ENCODE assay signal across 1 cellular context in genomic region chr12:25251749-25252148, GRCh38.
TF ChIP-seq lines count a peak whose summit lies in the region.

No MANE protein-coding gene starts in this region.

TF ChIP-seq in endothelial cell of umbilical vein, 7 proteins besides CTCF, POLR2A, EP300 and RAD21:
- TF ChIP-seq JUN (IDR thresholded peaks at IDR 0.05; ENCODE audit: borderline replicate concordance, insufficient read depth, insufficient read length, low read depth) = no peak
- no peak for TF ChIP-seq GATA2 (IDR thresholded peaks at IDR 0.05; ENCODE audit: insufficient read depth, insufficient read length, low read depth, low read length)
- TF ChIP-seq FOS (IDR thresholded peaks at IDR 0.05; ENCODE audit: borderline replicate concordance, insufficient read depth, low read length) = no peak
- TF ChIP-seq EZH2 (IDR thresholded peaks at IDR 0.05; ENCODE audit: borderline replicate concordance, low read depth, low read length, severe bottlenecking) = no peak
- TF ChIP-seq, protein P1, sequence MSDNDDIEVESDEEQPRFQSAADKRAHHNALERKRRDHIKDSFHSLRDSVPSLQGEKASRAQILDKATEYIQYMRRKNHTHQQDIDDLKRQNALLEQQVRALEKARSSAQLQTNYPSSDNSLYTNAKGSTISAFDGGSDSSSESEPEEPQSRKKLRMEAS (IDR thresholded peaks at IDR 0.05; ENCODE audit: insufficient read depth, insufficient read length) = no peak
- no peak for TF ChIP-seq POLR2AphosphoS5 (IDR thresholded peaks at IDR 0.05; ENCODE audit: insufficient read depth, low read depth, low read length)
- no peak for TF ChIP-seq MYC (IDR thresholded peaks at IDR 0.05; ENCODE audit: low read depth, low read length)
